9 cellular contexts compared by ENCODE assay signal in the genomic region with DNA sequence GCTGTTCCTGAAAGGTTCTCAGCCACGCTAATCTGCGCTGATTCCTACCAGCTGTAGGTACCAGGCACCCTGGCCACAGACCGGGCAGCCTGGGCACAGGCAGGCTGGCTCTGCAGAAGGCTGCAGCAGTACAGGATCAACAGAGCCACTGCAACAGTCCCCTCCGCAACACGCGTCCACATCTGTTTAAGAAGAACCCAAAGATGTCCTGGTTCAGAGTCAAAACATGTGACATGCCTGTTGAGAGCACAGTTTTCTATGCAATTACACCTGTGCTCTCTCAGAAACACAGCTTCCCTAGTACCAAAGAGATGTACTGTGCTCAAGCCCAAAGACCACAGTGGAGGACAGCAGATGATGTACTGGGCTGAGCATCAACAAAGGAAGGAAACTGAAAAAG. TPM values are rescaled to one million over a fixed set of nuclear protein-coding genes. Genes with fewer than 3 reads are reported as not detected.
DNase-seq lines count a peak whose midpoint lies in the region; ATAC-seq lines count a peak whose summit lies in the region.
"Had no signal": no experiment of that assay in that cellular context is flagged by ENCODE, and none has a peak within 500 bp of the region (broad histone marks: within the 10 kb centered on the region; RNA-seq: fewer than 3 reads in every experiment).

No MANE protein-coding gene starts in this region.

- intact Hi-C loops in naive thymus-derived CD4-positive, alpha-beta T cell (cut with micrococcal nuclease) = loop anchor here in 1 of 2 donors (5.0 kb wide), 1 partner anchor 260 kb away; the partner anchor contains the start of gene SLC25A26

- no peaks in the 10 kb centered on the region for H3K27me3 ChIP-seq in naive thymus-derived CD4-positive, alpha-beta T cell (ENCODE audit: control insufficient read depth in 2 of 2, insufficient read depth in 2 of 2, low read length in 2 of 2)
- H3K27me3 ChIP-seq: spleen had no signal

- POLR2A ChIA-PET in naive thymus-derived CD4-positive, alpha-beta T cell (lab: Charles Lee) = interaction anchor here (0.8 to 5.1 kb wide), 3 partner anchors 9 to 15 kb away, joined by 3 to 28 read pairs (median 5); no protein-coding TSS in a partner anchor

- H3K9me3 Mint-ChIP-seq in stimulated activated naive CD8-positive, alpha-beta T cell treated with anti-CD3 and anti-CD28 coated beads, Interleukin-15, Interleukin-2, amounts not matched to agents 100 ng/mL and 50 ng/mL, for 24 hours = peaks cover 7% of the 10 kb centered on the region
- H3K9me3 Mint-ChIP-seq in naive thymus-derived CD4-positive, alpha-beta T cell = peaks cover 0 to 5% (median 0%) of the 10 kb centered on the region in 11 donors
- peaks cover 3 to 7% of the 10 kb centered on the region in 2 donors for H3K9me3 Mint-ChIP-seq in stimulated activated naive B cell treated with anti-CD40 and anti-IgM and Interleukin-4, amounts not matched to agents 10 μg/mL and 1 μg/mL and 100 μg/mL, for 72 hours

- no peak for ATAC-seq in stimulated activated naive CD8-positive, alpha-beta T cell treated with anti-CD3 and anti-CD28 coated beads, Interleukin-15, Interleukin-2, amounts not matched to agents 100 U/mL and 50 U/mL, for 24 hours
- no peak for ATAC-seq in naive thymus-derived CD4-positive, alpha-beta T cell
- no peak for ATAC-seq in stimulated activated naive B cell treated with anti-CD40 and anti-IgM and Interleukin-4, amounts not matched to agents 10 μg/mL and 1 μg/mL and 100 μg/mL, for 72 hours (replicated peaks)

- peaks cover 91% of the 10 kb centered on the region for H3K4me1 Mint-ChIP-seq in stimulated activated naive CD8-positive, alpha-beta T cell treated with anti-CD3 and anti-CD28 coated beads, Interleukin-15, Interleukin-2, amounts not matched to agents 100 ng/mL and 50 ng/mL, for 24 hours (ENCODE audit: low read depth)
- peaks cover 60 to 92% (median 79%) of the 10 kb centered on the region in 7 donors for H3K4me1 Mint-ChIP-seq in naive thymus-derived CD4-positive, alpha-beta T cell
- H3K4me1 Mint-ChIP-seq in stimulated activated naive B cell treated with anti-CD40 and anti-IgM and Interleukin-4, amounts not matched to agents 10 μg/mL and 1 μg/mL and 100 μg/mL, for 72 hours = peaks cover 49 to 74% of the 10 kb centered on the region in 2 donors

- peaks cover 37 to 58% of the 10 kb centered on the region in 2 donors for H3K4me1 ChIP-seq in naive thymus-derived CD4-positive, alpha-beta T cell (ENCODE audit: control insufficient read depth in 2 of 2, insufficient read depth in 2 of 2, low read length in 2 of 2)

- no peak overlapping the region for H3K27ac Mint-ChIP-seq in stimulated activated naive CD8-positive, alpha-beta T cell treated with anti-CD3 and anti-CD28 coated beads, Interleukin-15, Interleukin-2, amounts not matched to agents 100 ng/mL and 50 ng/mL, for 24 hours
- peak overlapping the region in 8 of 9 donors; percentile 56 to 91 (median 72) for H3K27ac Mint-ChIP-seq in naive thymus-derived CD4-positive, alpha-beta T cell
- H3K27ac Mint-ChIP-seq in stimulated activated naive B cell treated with anti-CD40 and anti-IgM and Interleukin-4, amounts not matched to agents 10 μg/mL and 1 μg/mL and 100 μg/mL, for 72 hours = no peak overlapping the region

- peak overlapping the region; percentile 50 for H3K4me3 Mint-ChIP-seq in stimulated activated naive CD8-positive, alpha-beta T cell treated with anti-CD3 and anti-CD28 coated beads, Interleukin-15, Interleukin-2, amounts not matched to agents 100 ng/mL and 50 ng/mL, for 24 hours
- H3K4me3 Mint-ChIP-seq in naive thymus-derived CD4-positive, alpha-beta T cell = peak overlapping the region in 9 of 10 donors; percentile 1 to 87 (median 72)
- H3K4me3 Mint-ChIP-seq in stimulated activated naive B cell treated with anti-CD40 and anti-IgM and Interleukin-4, amounts not matched to agents 10 μg/mL and 1 μg/mL and 100 μg/mL, for 72 hours = no peak overlapping the region

- no peaks in the 10 kb centered on the region for H3K9me3 ChIP-seq in naive thymus-derived CD4-positive, alpha-beta T cell (ENCODE audit: control insufficient read depth in 2 of 3, low read length in 3 of 3)

- H3K36me3 Mint-ChIP-seq in stimulated activated naive CD8-positive, alpha-beta T cell treated with anti-CD3 and anti-CD28 coated beads, Interleukin-15, Interleukin-2, amounts not matched to agents 100 ng/mL and 50 ng/mL, for 24 hours (ENCODE audit: low read depth) = peaks cover 22% of the 10 kb centered on the region
- H3K36me3 Mint-ChIP-seq in naive thymus-derived CD4-positive, alpha-beta T cell = peaks cover 0 to 40% (median 3%) of the 10 kb centered on the region in 5 donors
- peaks cover 1 to 13% of the 10 kb centered on the region in 2 donors for H3K36me3 Mint-ChIP-seq in stimulated activated naive B cell treated with anti-CD40 and anti-IgM and Interleukin-4, amounts not matched to agents 10 μg/mL and 1 μg/mL and 100 μg/mL, for 72 hours

- peak overlapping the region; percentile 87 for H3K27ac ChIP-seq in caudate nucleus (ENCODE audit: low read depth, low read length)
- no peak overlapping the region for H3K27ac ChIP-seq in naive thymus-derived CD4-positive, alpha-beta T cell (ENCODE audit: low read depth, low read length)

- peak overlapping the region; percentile 25 for H3K4me3 ChIP-seq in naive thymus-derived CD4-positive, alpha-beta T cell (ENCODE audit: low read length)

- no peak for DNase-seq in stimulated activated naive CD8-positive, alpha-beta T cell treated with anti-CD3 and anti-CD28 coated beads, Interleukin-15, Interleukin-2, amounts not matched to agents 100 U/mL and 50 U/mL, for 24 hours
- DNase-seq in caudate nucleus (lab: John Stamatoyannopoulos, UW) (peak in 18 of 61 donors; percentile 10 to 33 (median 19)), dermis blood vessel endothelial cell (no peak), AG08396 (ENCODE audit: low spot score) (no peak)
- DNase-seq in naive thymus-derived CD4-positive, alpha-beta T cell = no peak
- DNase-seq in stimulated activated CD4-positive, alpha-beta T cell treated with anti-CD3 and anti-CD28 coated beads, Interleukin-4, amount 100 ng/mL, for 4 hours = no peak
- DNase-seq in stimulated activated naive B cell treated with anti-CD40 and anti-IgM and Interleukin-4, amounts not matched to agents 10 μg/mL and 1 μg/mL and 100 μg/mL, for 72 hours = no peak
- DNase-seq: spleen had no signal

- H3K27me3 Mint-ChIP-seq in stimulated activated naive CD8-positive, alpha-beta T cell treated with anti-CD3 and anti-CD28 coated beads, Interleukin-15, Interleukin-2, amounts not matched to agents 100 ng/mL and 50 ng/mL, for 24 hours = peaks cover 3% of the 10 kb centered on the region
- no peaks in the 10 kb centered on the region for H3K27me3 Mint-ChIP-seq in naive thymus-derived CD4-positive, alpha-beta T cell
- peaks cover 6 to 7% of the 10 kb centered on the region in 2 donors for H3K27me3 Mint-ChIP-seq in stimulated activated naive B cell treated with anti-CD40 and anti-IgM and Interleukin-4, amounts not matched to agents 10 μg/mL and 1 μg/mL and 100 μg/mL, for 72 hours

- CTCF ChIA-PET in naive thymus-derived CD4-positive, alpha-beta T cell (lab: Charles Lee) = interaction anchor here (0.9 kb wide), 1 partner anchor 13 kb away, joined by 3 read pairs; no protein-coding TSS in a partner anchor

- H3K36me3 ChIP-seq in naive thymus-derived CD4-positive, alpha-beta T cell (ENCODE audit: control insufficient read depth in 2 of 3, insufficient read depth in 3 of 3, low read length in 3 of 3) = no peaks in the 10 kb centered on the region
- H3K36me3 ChIP-seq: spleen had no signal

RNA-seq across cellular contexts. Expression of gene LRIG1, which starts 18.8 kb away (rescaled TPM):
- total RNA-seq in naive thymus-derived CD4-positive, alpha-beta T cell = 10 to 100 TPM; 28.5 to 46.3 (median 34.4) TPM
- 10 to 100 TPM; 14.5 to 35.2 TPM for polyA plus RNA-seq in naive thymus-derived CD4-positive, alpha-beta T cell
- total RNA-seq in dermis blood vessel endothelial cell = 33.7 and 71.0 TPM in 2 replicates

Comparison
In these comparisons a context has a peak if more than half of its experiments do, and no peak if none do; other contexts are left out.
1. H3K27ac Mint-ChIP-seq: peak in naive thymus-derived CD4-positive, alpha-beta T cell (8 of 9); none in stimulated activated naive CD8-positive, alpha-beta T cell treated with anti-CD3 and anti-CD28 coated beads, Interleukin-15, Interleukin-2, amounts not matched to agents 100 ng/mL and 50 ng/mL, for 24 hours (single experiment) and stimulated activated naive B cell treated with anti-CD40 and anti-IgM and Interleukin-4, amounts not matched to agents 10 μg/mL and 1 μg/mL and 100 μg/mL, for 72 hours (single experiment).
2. H3K4me3 Mint-ChIP-seq: peak in stimulated activated naive CD8-positive, alpha-beta T cell treated with anti-CD3 and anti-CD28 coated beads, Interleukin-15, Interleukin-2, amounts not matched to agents 100 ng/mL and 50 ng/mL, for 24 hours (single experiment) and naive thymus-derived CD4-positive, alpha-beta T cell (9 of 10); none in stimulated activated naive B cell treated with anti-CD40 and anti-IgM and Interleukin-4, amounts not matched to agents 10 μg/mL and 1 μg/mL and 100 μg/mL, for 72 hours (0 of 2).